Comparison of ENCODE assay signal across 8 cellular contexts in genomic region chr17:48068491-48068961, GRCh38. TPM values are rescaled to one million over a fixed set of nuclear protein-coding genes. Genes with fewer than 3 reads are reported as not detected.
DNase-seq lines count a peak whose midpoint lies in the region; ATAC-seq and TF ChIP-seq lines count a peak whose summit lies in the region.

No MANE protein-coding gene starts in this region.

- TF ChIP-seq EP300 in stomach (IDR thresholded peaks at IDR 0.05): no peak

- no peaks in the 10 kb centered on the region for H3K9me3 ChIP-seq in stomach
- H3K9me3 ChIP-seq in esophagus squamous epithelium: no peaks in the 10 kb centered on the region

- DNase-seq in AG08395 (ENCODE audit: low spot score) (peak; percentile 70), GM12865 (ENCODE audit: low read depth) (peak; percentile 41), kidney glomerular epithelial cell (lab: John Stamatoyannopoulos, UW) (peak; percentile 63), stomach (no peak), esophagus squamous epithelium (lab: John Stamatoyannopoulos, UW) (no peak), NCI-H1092 treated with DMSO at 0.1 percent for 48 hours (lab: John Stamatoyannopoulos, UW) (no peak)

- H3K4me3 ChIP-seq in GM12865 (ENCODE audit: low read depth, low read length) (no peak overlapping the region), WI38 (ENCODE audit: low read depth, low read length) (no peak overlapping the region), stomach (no peak overlapping the region), esophagus squamous epithelium (no peak overlapping the region)

- H3K4me1 ChIP-seq in stomach (peaks cover 6 to 29% (median 14%) of the 10 kb centered on the region in 4 donors), esophagus squamous epithelium (peaks cover 5 to 45% (median 16%) of the 10 kb centered on the region in 3 donors)

- H3K27ac ChIP-seq in stomach (no peak overlapping the region), esophagus squamous epithelium (no peak overlapping the region)

- intact Hi-C loops in stomach (cut with DNase I; ENCODE audit: low total_unique reads) (no loop called here), esophagus squamous epithelium (cut with DNase I) (no loop called here)

- WGBS in stomach, 5 donors: 55 to 70% (median 64%) methylated on average over 3 of the region's 3 CpGs
- 76 to 82% methylated on average over 3 of the region's 3 CpGs for WGBS in esophagus squamous epithelium, 2 donors

- H3K27me3 ChIP-seq in stomach (no peaks in the 10 kb centered on the region), esophagus squamous epithelium (no peaks in the 10 kb centered on the region)

- no peak for ATAC-seq in HG03045 (IDR thresholded peaks at IDR 0.05; ENCODE audit: unreplicated experiment)

- TF ChIP-seq CTCF in GM12865 (IDR thresholded peaks at IDR 0.05; ENCODE audit: insufficient read depth, low read depth, low read length, missing control alignments) (peak; percentile 42), WI38 (IDR thresholded peaks at IDR 0.05; ENCODE audit: low read depth, low read length) (0 out of 2 replicates have a peak, but pooled peaks have one; percentile 26), stomach (IDR thresholded peaks at IDR 0.05) (no peak), esophagus squamous epithelium (IDR thresholded peaks at IDR 0.05) (peak in 2 of 6 experiments; percentile 24 to 50)

- TF ChIP-seq POLR2A in stomach (IDR thresholded peaks at IDR 0.05) (no peak), esophagus squamous epithelium (IDR thresholded peaks at IDR 0.05) (no peak)

- H3K36me3 ChIP-seq in stomach (peaks cover 14 to 97% (median 86%) of the 10 kb centered on the region in 4 donors), esophagus squamous epithelium (peaks cover 0 to 93% (median 6%) of the 10 kb centered on the region in 3 donors)

RNA-seq across cellular contexts. Expression of gene NFE2L1, which starts 20.4 kb away (rescaled TPM):
- total RNA-seq in stomach (100 to 1,000 TPM in 3 of 5 donors, 10 to 100 TPM in 2; 51.4 to 160 (median 126) TPM), esophagus squamous epithelium (100 to 1,000 TPM in 1 of 4 donors, 10 to 100 TPM in 3; 41.6 to 103 (median 60.0) TPM)
- polyA plus RNA-seq in stomach: 10 to 100 TPM; 25.2 to 39.5 (median 36.6) TPM

RNA-seq across cellular contexts. Expression of gene COPZ2, which starts 30.9 kb away (rescaled TPM):
- total RNA-seq in stomach (100 to 1,000 TPM in 1 of 5 donors, 10 to 100 TPM in 2, 1 to 10 TPM in 2; 6.8 to 187 (median 12.3) TPM), esophagus squamous epithelium (10 to 100 TPM in 1 of 4 donors, 1 to 10 TPM in 2, under 1 TPM in 1; 0.91 to 14.5 (median 5.7) TPM)
- polyA plus RNA-seq in stomach: 10 to 100 TPM; 17.0 to 20.4 (median 17.1) TPM

RNA-seq across cellular contexts. Expression of gene CBX1, which starts 32.8 kb away (rescaled TPM):
- 10 to 100 TPM; 12.8 to 65.6 (median 40.3) TPM for total RNA-seq in stomach
- 10 to 100 TPM; 21.3 to 27.3 (median 23.4) TPM for polyA plus RNA-seq in stomach
- total RNA-seq in esophagus squamous epithelium: 10 to 100 TPM; 21.0 to 46.7 (median 24.7) TPM

RNA-seq across cellular contexts. Expression of gene SNX11, which starts 39.0 kb away (rescaled TPM):
- total RNA-seq in stomach (10 to 100 TPM in 3 of 5 donors, 1 to 10 TPM in 2; 3.5 to 35.7 (median 13.8) TPM), esophagus squamous epithelium (10 to 100 TPM; 12.7 to 16.6 (median 15.0) TPM)
- 10 to 100 TPM; 13.2 to 16.8 (median 14.4) TPM for polyA plus RNA-seq in stomach

Comparison
In these comparisons a context has a peak if more than half of its experiments do, and no peak if none do; other contexts are left out.
1. DNase-seq: peak in AG08395 (single experiment), GM12865 (single experiment) and kidney glomerular epithelial cell (single experiment); none in stomach (single experiment), esophagus squamous epithelium (single experiment) and NCI-H1092 treated with DMSO at 0.1 percent for 48 hours (single experiment).
2. CTCF ChIP-seq: peak in GM12865 (single experiment) and WI38 (single experiment); none in stomach (0 of 7).